In genomic region chr10:31188792-31189406, GRCh38 we compare ENCODE assay signal across 13 cellular contexts.
"Had no signal": no experiment of that assay in that cellular context is flagged by ENCODE, and none has a peak within 500 bp of the region (broad histone marks: within the 10 kb centered on the region; RNA-seq: fewer than 3 reads in every experiment).

No MANE protein-coding gene starts in this region.

- H3K4me3 ChIP-seq: body of pancreas, heart left ventricle, left ventricle myocardium inferior, thoracic aorta had no signal

- DNase-seq: activated CD4-positive, alpha-beta T cell treated with anti-CD3 and anti-CD28 coated beads, Interleukin-2, amount 50 U/mL, for 4 hours; activated CD8-positive, alpha-beta memory T cell treated with anti-CD3 and anti-CD28 coated beads, Interleukin-2, amount 10 ng/mL, durations not matched to agents 7 days and 5 days; activated T-cell treated with anti-CD3 and anti-CD28 coated beads, Interleukin-2, amount 50 U/mL, for 24 hours; body of pancreas; heart left ventricle; kidney; left ventricle myocardium inferior; mesendoderm; nephron progenitor cell; stimulated activated CD4-positive, alpha-beta T cell treated with anti-CD3 and anti-CD28 coated beads, Interleukin-4, amount 100 ng/mL, for 1 hour; stimulated activated CD8-positive, alpha-beta memory T cell treated with anti-CD3 and anti-CD28 coated beads, Interleukin-4, amount 100 ng/mL, for 48 hours had no signal

- ATAC-seq: activated CD4-positive, CD25-positive, alpha-beta regulatory T cell treated with anti-CD3 and anti-CD28 coated beads, Interleukin-2, amount 50 U/mL, for 24 hours; activated CD8-positive, alpha-beta memory T cell treated with anti-CD3 and anti-CD28 coated beads, Interleukin-2, amount 10 ng/mL, durations not matched to agents 7 days and 5 days; body of pancreas had no signal
